Comparison of ENCODE assay signal across 10 cellular contexts in the genomic region with DNA sequence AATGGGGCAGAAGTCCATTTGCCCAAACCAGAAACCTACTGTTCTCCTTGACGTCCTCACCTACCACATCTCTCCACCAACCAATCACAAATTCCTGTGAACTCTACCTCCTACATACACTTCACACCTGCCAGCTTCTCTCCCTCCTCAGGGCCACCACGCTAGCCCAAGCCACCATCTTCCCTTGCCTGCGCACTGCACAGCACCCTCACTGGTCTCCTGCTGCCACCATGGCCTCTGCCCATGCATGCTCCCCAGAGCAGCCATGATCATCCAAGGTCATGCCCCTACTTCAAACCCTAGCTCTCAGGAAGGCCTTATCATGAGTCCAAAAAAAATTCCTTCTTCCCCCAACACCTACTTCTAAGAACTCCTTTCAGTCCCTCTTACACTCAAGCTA. TPM values are rescaled to one million over a fixed set of nuclear protein-coding genes. Genes with fewer than 3 reads are reported as not detected.
DNase-seq lines count a peak whose midpoint lies in the region; ATAC-seq and TF ChIP-seq lines count a peak whose summit lies in the region.
"Had no signal": no experiment of that assay in that cellular context is flagged by ENCODE, and none has a peak within 500 bp of the region (broad histone marks: within the 10 kb centered on the region; RNA-seq: fewer than 3 reads in every experiment).

No MANE protein-coding gene starts in this region.

- TF ChIP-seq POLR2A in prostate gland (IDR thresholded peaks at IDR 0.05) = no peak

- H3K27me3 ChIP-seq in CD8-positive, alpha-beta T cell (ENCODE audit: insufficient read depth, low read length) = peaks cover 6% of the 10 kb centered on the region
- no peaks in the 10 kb centered on the region for H3K27me3 ChIP-seq in prostate gland (replicated peaks; ENCODE audit: insufficient read depth)
- H3K27me3 ChIP-seq: adrenal gland had no signal

- peak overlapping the region; percentile 70 for H3K4me3 Mint-ChIP-seq in CD8-positive, alpha-beta T cell
- peak overlapping the region; percentile 40 for H3K4me3 Mint-ChIP-seq in endothelial cell (ENCODE audit: unreplicated experiment)

- peak overlapping the region; percentile 8 for H3K27ac Mint-ChIP-seq in CD8-positive, alpha-beta T cell
- H3K27ac Mint-ChIP-seq in endothelial cell (ENCODE audit: unreplicated experiment) = peak overlapping the region; percentile 54

- H3K9ac ChIP-seq in SK-N-MC (ENCODE audit: insufficient read length) = peak overlapping the region; percentile 40

- POLR2A ChIA-PET in CD8-positive, alpha-beta T cell (lab: Charles Lee) = interaction anchor here (1.0 to 1.7 kb wide), 2 partner anchors 151 to 224 kb away, joined by 3 to 8 read pairs; a partner anchor contains a TSS

- no peaks in the 10 kb centered on the region for H3K36me3 Mint-ChIP-seq in CD8-positive, alpha-beta T cell
- H3K36me3 Mint-ChIP-seq in endothelial cell (ENCODE audit: low read depth, unreplicated experiment) = peaks cover 8% of the 10 kb centered on the region

- CTCF ChIA-PET in CD8-positive, alpha-beta T cell (lab: Charles Lee) = interaction anchor here (0.8 to 2.3 kb wide), 30 partner anchors 9 to 414 kb away, joined by 3 to 31 read pairs (median 6); no protein-coding TSS in a partner anchor

- H3K27ac ChIP-seq in CD8-positive, alpha-beta T cell (ENCODE audit: low read depth, low read length) = no peak overlapping the region
- H3K27ac ChIP-seq in SK-N-MC = no peak overlapping the region
- H3K27ac ChIP-seq in prostate gland = peak overlapping the region; percentile 39 to 70
- H3K27ac ChIP-seq: adrenal gland, epithelial cell of prostate had no signal

- peaks cover 50% of the 10 kb centered on the region for H3K4me1 Mint-ChIP-seq in CD8-positive, alpha-beta T cell (ENCODE audit: low read depth)
- H3K4me1 Mint-ChIP-seq in endothelial cell (ENCODE audit: unreplicated experiment) = peaks cover 24% of the 10 kb centered on the region

- H3K9me3 Mint-ChIP-seq in CD8-positive, alpha-beta T cell = no peaks in the 10 kb centered on the region
- H3K9me3 Mint-ChIP-seq in endothelial cell (ENCODE audit: unreplicated experiment) = no peaks in the 10 kb centered on the region

- TF ChIP-seq CTCF in CD8-positive, alpha-beta T cell (IDR thresholded peaks at IDR 0.05) = no peak
- TF ChIP-seq CTCF in endothelial cell (IDR thresholded peaks at IDR 0.05; ENCODE audit: unreplicated experiment) (no peak), prostate gland (IDR thresholded peaks at IDR 0.05) (no peak)

- no peaks in the 10 kb centered on the region for H3K9me3 ChIP-seq in CD8-positive, alpha-beta T cell (ENCODE audit: low read length)
- H3K9me3 ChIP-seq in SK-N-MC (ENCODE audit: low read depth, low read length) (no peaks in the 10 kb centered on the region), prostate gland (no peaks in the 10 kb centered on the region)
- H3K9me3 ChIP-seq: adrenal gland had no signal

- intact Hi-C loops in CD8-positive, alpha-beta T cell (cut with DNase I, micrococcal nuclease) = no loop called here
- intact Hi-C loops in prostate gland (cut with DNase I) = no loop called here

- H3K27me3 Mint-ChIP-seq in CD8-positive, alpha-beta T cell (ENCODE audit: low read depth) = peaks cover 42% of the 10 kb centered on the region
- H3K27me3 Mint-ChIP-seq in endothelial cell (ENCODE audit: unreplicated experiment) = peaks cover 27% of the 10 kb centered on the region

- 94% methylated on average over 3 of the region's 3 CpGs for WGBS in prostate gland

- peaks cover 55% of the 10 kb centered on the region for H3K4me1 ChIP-seq in CD8-positive, alpha-beta T cell (ENCODE audit: insufficient read depth, low read length)
- peaks cover 21% of the 10 kb centered on the region for H3K4me1 ChIP-seq in prostate gland (replicated peaks)

- H3K36me3 ChIP-seq in CD8-positive, alpha-beta T cell (ENCODE audit: insufficient read depth, low read length) = no peaks in the 10 kb centered on the region
- peaks cover 27% of the 10 kb centered on the region for H3K36me3 ChIP-seq in SK-N-MC (ENCODE audit: insufficient read depth, low read length)
- H3K36me3 ChIP-seq in prostate gland = no peaks in the 10 kb centered on the region
- H3K36me3 ChIP-seq: adrenal gland had no signal

- ATAC-seq in CD8-positive, alpha-beta T cell = no peak
- ATAC-seq in activated CD4-positive, CD25-positive, alpha-beta regulatory T cell treated with anti-CD3 and anti-CD28 coated beads, Interleukin-2, amount 50 U/mL, for 24 hours = no peak

- DNase-seq in CD8-positive, alpha-beta T cell = no peak
- DNase-seq in SK-N-MC (ENCODE audit: low read depth, low spot score) (no peak), endothelial cell (ENCODE audit: low spot score) (no peak), prostate gland (ENCODE audit: low spot score) (no peak), Ammon's horn (ENCODE audit: low spot score) (no peak), LoVo (ENCODE audit: low spot score) (no peak), glomerular visceral epithelial cell (ENCODE audit: extremely low spot score) (no peak)

- H3K4me3 ChIP-seq in CD8-positive, alpha-beta T cell (ENCODE audit: low read depth, low read length) = peak overlapping the region; percentile 42
- peak overlapping the region; percentile 74 for H3K4me3 ChIP-seq in SK-N-MC
- no peak overlapping the region for H3K4me3 ChIP-seq in prostate gland

RNA-seq across cellular contexts. Expression of a gene that starts 1.1 kb away (rescaled TPM):
- total RNA-seq in CD8-positive, alpha-beta T cell = not detected
- total RNA-seq in endothelial cell (ENCODE audit: unreplicated experiment) (4.3 TPM), prostate gland (10 to 100 TPM; 11.9 to 25.2 TPM)

Comparison
In these comparisons a context has a peak if more than half of its experiments do, and no peak if none do; other contexts are left out.
1. H3K27ac ChIP-seq: peak in prostate gland (2 of 2); none in CD8-positive, alpha-beta T cell (single experiment) and SK-N-MC (single experiment).
2. H3K4me3 ChIP-seq: peak in CD8-positive, alpha-beta T cell (single experiment) and SK-N-MC (single experiment); none in prostate gland (0 of 2).